In genomic region chr3:77939726-77940125, GRCh38 we compare ENCODE assay signal across 25 cellular contexts.
DNase-seq lines count a peak whose midpoint lies in the region; ATAC-seq and TF ChIP-seq lines count a peak whose summit lies in the region.
"Had no signal": no experiment of that assay in that cellular context is flagged by ENCODE, and none has a peak within 500 bp of the region (broad histone marks: within the 10 kb centered on the region; RNA-seq: fewer than 3 reads in every experiment).

No MANE protein-coding gene starts in this region.

- DNase-seq in EH (ENCODE audit: low read depth): peak; percentile 3
- DNase-seq in PC-3: peak; percentile 49
- peak; percentile 10 for DNase-seq in dermis blood vessel endothelial cell
- no peak for DNase-seq in stimulated activated CD4-positive, alpha-beta T cell treated with anti-CD3 and anti-CD28 coated beads, Interleukin-12 subunit alpha, Interleukin-12 subunit beta, amount 100 ng/mL, for 4 hours
- no peak for DNase-seq in NCI-H128 (lab: John Stamatoyannopoulos, UW; ENCODE audit: unreplicated experiment)
- no peak for DNase-seq in ascending aorta (ENCODE audit: low spot score in 2 of 2)
- DNase-seq: ACHN; AML-193; COR-L47; DMS 273 treated with DMSO at 0.1 percent for 48 hours; GDM1; IMR-90; Kasumi-1; NCI-H1092 treated with DMSO at 0.1 percent for 48 hours; NCI-H2081; NCI-H2171 treated with DMSO at 0.1 percent for 48 hours; NCI-H446 treated with DMSO at 0.1 percent for 48 hours; NCI-H69; NK-92 treated with Interleukin-12 subunit alpha and Interleukin-12 subunit beta, amount 100 ng/mL, for 24 hours had no signal

- TF ChIP-seq CTCF in PC-3 (conservative IDR thresholded peaks at IDR 0.05; ENCODE audit: low read depth, low read length) (no peak), nephron (IDR thresholded peaks at IDR 0.05; ENCODE audit: unreplicated experiment in 3 of 3) (no peak), ascending aorta (IDR thresholded peaks at IDR 0.05) (no peak)

- H2AFZ ChIP-seq in PC-3 (ENCODE audit: low read length): peak overlapping the region; percentile 47; the same call in 1 of the 2 replicates

- no peaks in the 10 kb centered on the region for H3K79me2 ChIP-seq in PC-3 (ENCODE audit: low read length)

- H3K36me3 ChIP-seq in PC-3 (ENCODE audit: low read depth, low read length) (no peaks in the 10 kb centered on the region), ascending aorta (no peaks in the 10 kb centered on the region)
- H3K36me3 ChIP-seq: HAP-1 had no signal

- no peak overlapping the region for H3K9ac ChIP-seq in PC-3 (ENCODE audit: low read length)

- no peak overlapping the region for H3K4me3 Mint-ChIP-seq in nephron
- H3K4me3 Mint-ChIP-seq: CD14-positive monocyte had no signal

- H3K4me2 ChIP-seq in PC-3 (ENCODE audit: low read length): no peak overlapping the region

- H3K9me3 ChIP-seq in PC-3 (ENCODE audit: low read length) (no peaks in the 10 kb centered on the region), ascending aorta (no peaks in the 10 kb centered on the region)
- H3K9me3 ChIP-seq: HAP-1 had no signal

- H3K27ac ChIP-seq in PC-3 (ENCODE audit: low read length) (peak overlapping the region; percentile 29), ascending aorta (no peak overlapping the region)
- H3K27ac ChIP-seq: HL-60 had no signal

- H3K4me1 ChIP-seq in PC-3 (ENCODE audit: insufficient read depth, low read length) (peaks cover 26% of the 10 kb centered on the region), ascending aorta (no peaks in the 10 kb centered on the region)
- H3K4me1 ChIP-seq: HAP-1 had no signal

- ATAC-seq in PC-3: peak; percentile 55
- ATAC-seq in GM19395 (IDR thresholded peaks at IDR 0.05; ENCODE audit: unreplicated experiment): no peak
- ATAC-seq: Right ventricle myocardium inferior had no signal

- no peaks in the 10 kb centered on the region for H3K9me2 ChIP-seq in PC-3 (replicated peaks; ENCODE audit: low read length)

- H3K4me1 Mint-ChIP-seq in nephron: peaks cover 9% of the 10 kb centered on the region
- H3K4me1 Mint-ChIP-seq: CD14-positive monocyte had no signal

- peaks cover 5% of the 10 kb centered on the region for H3F3A ChIP-seq in PC-3 (ENCODE audit: low read length, unreplicated experiment)

- no peaks in the 10 kb centered on the region for H4K20me1 ChIP-seq in PC-3 (ENCODE audit: low read length)

- H3K4me3 ChIP-seq in PC-3 (ENCODE audit: low read length) (no peak overlapping the region), ascending aorta (no peak overlapping the region)
- H3K4me3 ChIP-seq: HAP-1 had no signal

- no TSS peak for BruUV-seq in PC-3 (replicated peaks; lab: Mats Ljungman, UMichigan)

- POLR2A ChIA-PET in PC-3 (lab: Charles Lee; ENCODE audit: unreplicated experiment): no interaction called here

- no peaks in the 10 kb centered on the region for H3K36me3 Mint-ChIP-seq in nephron (ENCODE audit: low read depth)
- H3K36me3 Mint-ChIP-seq: CD14-positive monocyte had no signal

- CTCF ChIA-PET in PC-3 (lab: Charles Lee): no interaction called here

- peaks cover 16% of the 10 kb centered on the region for H3K9me3 Mint-ChIP-seq in nephron

- H3K27ac Mint-ChIP-seq in nephron: peak overlapping the region; percentile 49 to 67 (median 52)
- H3K27ac Mint-ChIP-seq: CD14-positive monocyte had no signal

- H3K27me3 Mint-ChIP-seq in nephron (ENCODE audit: low read depth): no peaks in the 10 kb centered on the region

- intact Hi-C loops in PC-3 (cut with micrococcal nuclease): no loop called here
- intact Hi-C loops in ascending aorta (cut with DNase I): no loop called here

- no peaks in the 10 kb centered on the region for H3K27me3 ChIP-seq in PC-3 (ENCODE audit: low read length)
- H3K27me3 ChIP-seq in ascending aorta: no peaks in the 10 kb centered on the region

Comparison
In these comparisons a context has a peak if more than half of its experiments do, and no peak if none do; other contexts are left out.
1. DNase-seq: peak in EH (single experiment), PC-3 (single experiment) and dermis blood vessel endothelial cell (single experiment); none in stimulated activated CD4-positive, alpha-beta T cell treated with anti-CD3 and anti-CD28 coated beads, Interleukin-12 subunit alpha, Interleukin-12 subunit beta, amount 100 ng/mL, for 4 hours (single experiment), NCI-H128 (single experiment) and ascending aorta (0 of 2).